ENCODE assay signal across 26 cellular contexts in the genomic region with DNA sequence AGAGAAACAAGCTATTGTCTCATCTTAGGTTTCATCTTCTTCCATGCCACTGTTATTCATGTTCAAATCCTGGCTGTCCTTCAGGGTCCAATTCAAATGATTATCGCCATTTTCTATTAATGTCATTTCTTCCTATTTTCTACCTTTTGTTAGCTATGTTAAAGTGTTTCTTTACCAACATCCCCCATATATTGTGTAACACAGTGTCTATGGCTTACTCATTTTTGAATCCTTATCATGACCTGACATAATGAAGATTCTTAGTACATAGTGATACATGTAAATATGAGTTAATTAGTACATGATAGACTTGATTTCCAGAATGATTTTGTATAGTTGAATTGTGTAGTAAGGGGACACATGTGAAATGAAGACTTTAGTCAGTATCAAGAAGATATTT.
"Had no signal": no experiment of that assay in that cellular context is flagged by ENCODE, and none has a peak within 500 bp of the region (broad histone marks: within the 10 kb centered on the region; RNA-seq: fewer than 3 reads in every experiment).

No MANE protein-coding gene starts in this region.

- H3K4me1 Mint-ChIP-seq: activated CD4-positive, alpha-beta T cell treated with anti-CD3 and anti-CD28 coated beads, Interleukin-2, amount 10 ng/mL, durations not matched to agents 24 days and 14 days had no signal

- H3K27ac Mint-ChIP-seq: activated CD4-positive, alpha-beta T cell treated with anti-CD3 and anti-CD28 coated beads, Interleukin-2, amount 10 ng/mL, durations not matched to agents 24 days and 14 days; activated CD8-positive, alpha-beta memory T cell treated with anti-CD3 and anti-CD28 coated beads, Interleukin-2, amount 10 ng/mL, durations not matched to agents 7 days and 5 days; activated naive CD4-positive, alpha-beta T cell treated with anti-CD3 and anti-CD28 coated beads, Interleukin-2, amount 50 U/mL, for 72 hours; activated naive CD8-positive, alpha-beta T cell treated with anti-CD3 and anti-CD28 coated beads, Interleukin-2, amount 50 U/mL, for 24 hours; T-cell had no signal

- DNase-seq: activated CD4-positive, alpha-beta T cell treated with anti-CD3 and anti-CD28 coated beads for 1 hour; activated CD4-positive, alpha-beta T cell treated with anti-CD3 and anti-CD28 coated beads, Interleukin-2, amount 10 ng/mL, durations not matched to agents 24 days and 14 days; activated CD4-positive, alpha-beta T cell treated with anti-CD3 and anti-CD28 coated beads, Interleukin-2, amount 50 U/mL, for 48 hours; activated CD8-positive, alpha-beta memory T cell treated with anti-CD3 and anti-CD28 coated beads, Interleukin-2, amount 10 ng/mL, durations not matched to agents 7 days and 5 days; activated effector memory CD4-positive, alpha-beta T cell treated with anti-CD3 and anti-CD28 coated beads, Interleukin-2, amount 50 U/mL, for 16 hours; activated naive CD4-positive, alpha-beta T cell treated with Interleukin-2 at 50 U/mL for 16 hours; activated naive CD8-positive, alpha-beta T cell treated with anti-CD3 and anti-CD28 coated beads, Interleukin-2, amount 50 U/mL, for 24 hours; activated T-cell treated with anti-CD3 and anti-CD28 coated beads, Interleukin-2, amount 50 U/mL, for 4 hours; amygdala; brain microvascular endothelial cell; caudate nucleus; MG63; MV-4-11; NCI-H1092 treated with DMSO at 0.1 percent for 48 hours; NCI-H1417 treated with DMSO at 0.1 percent for 48 hours; NCI-H1694; NCI-H2029; NCI-H2107; NCI-H2171 treated with DMSO at 0.1 percent for 48 hours; NCI-H226; NCI-H526; NCI-H774; SIG-M5; T-cell had no signal

- H3K4me2 ChIP-seq: KMS-11 had no signal

- H3K9me3 ChIP-seq: MG63 had no signal

- H3K27ac ChIP-seq: brain microvascular endothelial cell, KMS-11 had no signal

- H3K27me3 ChIP-seq: brain microvascular endothelial cell, MG63 had no signal

- H3K4me3 ChIP-seq: MG63 had no signal

- H3K4me3 Mint-ChIP-seq: activated CD4-positive, alpha-beta T cell treated with anti-CD3 and anti-CD28 coated beads, Interleukin-2, amount 10 ng/mL, durations not matched to agents 24 days and 14 days; activated CD8-positive, alpha-beta memory T cell treated with anti-CD3 and anti-CD28 coated beads, Interleukin-2, amount 10 ng/mL, durations not matched to agents 7 days and 5 days; activated naive CD8-positive, alpha-beta T cell treated with anti-CD3 and anti-CD28 coated beads, Interleukin-2, amount 50 U/mL, for 24 hours; activated T-cell treated with anti-CD3 and anti-CD28 coated beads, Interleukin-2, amount 50 U/mL, for 4 hours; T-cell had no signal

- H3K9me3 Mint-ChIP-seq: activated CD4-positive, alpha-beta T cell treated with anti-CD3 and anti-CD28 coated beads, Interleukin-2, amount 10 ng/mL, durations not matched to agents 24 days and 14 days; activated T-cell treated with anti-CD3 and anti-CD28 coated beads, Interleukin-2, amount 50 U/mL, for 4 hours had no signal

- H3K36me3 ChIP-seq: brain microvascular endothelial cell, MG63 had no signal

- H3K9ac ChIP-seq: KMS-11 had no signal

- ATAC-seq: activated CD8-positive, alpha-beta memory T cell treated with anti-CD3 and anti-CD28 coated beads, Interleukin-2, amount 10 ng/mL, durations not matched to agents 7 days and 5 days; activated naive CD4-positive, alpha-beta T cell treated with anti-CD3 and anti-CD28 coated beads, Interleukin-2, amount 50 U/mL, for 72 hours; activated naive CD8-positive, alpha-beta T cell treated with anti-CD3 and anti-CD28 coated beads, Interleukin-2, amount 50 U/mL, for 24 hours; activated T-cell treated with anti-CD3 and anti-CD28 coated beads, Interleukin-2, amount 50 U/mL, for 4 hours; T-cell had no signal

- H3K36me3 Mint-ChIP-seq: activated CD8-positive, alpha-beta memory T cell treated with anti-CD3 and anti-CD28 coated beads, Interleukin-2, amount 10 ng/mL, durations not matched to agents 7 days and 5 days; activated naive CD4-positive, alpha-beta T cell treated with anti-CD3 and anti-CD28 coated beads, Interleukin-2, amount 50 U/mL, for 72 hours; T-cell had no signal
